Comparison of ENCODE assay signal across 8 cellular contexts in genomic region chr6:27871919-27872633, GRCh38. TPM values are rescaled to one million over a fixed set of nuclear protein-coding genes. Genes with fewer than 3 reads are reported as not detected.
DNase-seq lines count a peak whose midpoint lies in the region; ATAC-seq and TF ChIP-seq lines count a peak whose summit lies in the region.

No MANE protein-coding gene starts in this region.

- peak overlapping the region; percentile 34 for H3K27ac ChIP-seq in skeletal muscle tissue (ENCODE audit: low read depth, low read length)

- ATAC-seq in T-helper 17 cell: peak; percentile 81

- H3K27me3 ChIP-seq in skeletal muscle tissue (ENCODE audit: control insufficient read depth in 3 of 3, insufficient read depth in 3 of 3, low read length in 3 of 3): peaks cover 40 to 69% (median 68%) of the 10 kb centered on the region in 3 donors

- H3K4me1 ChIP-seq in skeletal muscle tissue (ENCODE audit: control insufficient read depth in 3 of 3, insufficient read depth in 3 of 3, low read length in 3 of 3): peaks cover 20 to 23% (median 23%) of the 10 kb centered on the region in 3 donors

- in situ Hi-C loops in astrocyte of the spinal cord (cut with HindIII; ENCODE audit: low sequenced_read_pairs): no loop called here

- no peaks in the 10 kb centered on the region for H3K36me3 ChIP-seq in skeletal muscle tissue (ENCODE audit: control insufficient read depth in 3 of 3, insufficient read depth in 3 of 3, low read length in 3 of 3)

- H3K4me3 Mint-ChIP-seq in HFFc6: peak overlapping the region; percentile 94
- peak overlapping the region; percentile 89 for H3K4me3 Mint-ChIP-seq in T-helper 17 cell

- TF ChIP-seq CTCF in GM10266 (IDR thresholded peaks at IDR 0.05; ENCODE audit: control insufficient read depth, insufficient read depth, low read depth, missing control alignments) (peak; percentile 44), HFFc6 (IDR thresholded peaks at IDR 0.05) (peak; percentile 59), NB4 (IDR thresholded peaks at IDR 0.05; ENCODE audit: low read depth, low read length) (no peak), astrocyte of the spinal cord (IDR thresholded peaks at IDR 0.05; ENCODE audit: low read depth, low read length) (peak; percentile 34)

- peak overlapping the region; percentile 7 to 72 (median 62) for H3K9ac ChIP-seq in skeletal muscle tissue (ENCODE audit: low read depth in 1 of 3, low read length in 3 of 3)

- peaks cover 5% of the 10 kb centered on the region for H3K9me3 Mint-ChIP-seq in HFFc6

- peaks cover 16% of the 10 kb centered on the region for H3K27me3 Mint-ChIP-seq in HFFc6 (ENCODE audit: insufficient read depth)
- no peaks in the 10 kb centered on the region for H3K27me3 Mint-ChIP-seq in T-helper 17 cell

- no peaks in the 10 kb centered on the region for H3K9me3 ChIP-seq in T-helper 17 cell (ENCODE audit: control insufficient read depth, low read length, poor library complexity, severe bottlenecking)
- no peaks in the 10 kb centered on the region for H3K9me3 ChIP-seq in skeletal muscle tissue (ENCODE audit: control insufficient read depth in 3 of 3, low read length in 3 of 3)

- TF ChIP-seq POLR2A in NB4 (IDR thresholded peaks at IDR 0.05; ENCODE audit: extremely low read depth, insufficient read length): peak; percentile 100

- no peaks in the 10 kb centered on the region for H3K36me3 Mint-ChIP-seq in HFFc6 (ENCODE audit: low read depth)
- H3K36me3 Mint-ChIP-seq in T-helper 17 cell (ENCODE audit: low read depth): no peaks in the 10 kb centered on the region

- peak; percentile 87 for DNase-seq in GM10266 (ENCODE audit: extremely low spot score)
- peak; percentile 97 for DNase-seq in HFFc6
- DNase-seq in NB4 (ENCODE audit: low read depth): peak; percentile 99
- DNase-seq in T-helper 17 cell: peak; percentile 51 to 76 (median 67)
- DNase-seq in astrocyte of the spinal cord (ENCODE audit: low read depth, low spot score): peak; percentile 98
- DNase-seq in hippocampal formation (lab: John Stamatoyannopoulos, UW): peak; percentile 26 to 32
- DNase-seq in GM19240 (ENCODE audit: insufficient read length, low spot score): no peak

- H3K27ac Mint-ChIP-seq in HFFc6: peak overlapping the region; percentile 94
- peak overlapping the region; percentile 99 for H3K27ac Mint-ChIP-seq in T-helper 17 cell

- peak overlapping the region; percentile 81 for H3K4me3 ChIP-seq in NB4 (ENCODE audit: low read depth, low read length)
- peak overlapping the region; percentile 60 for H3K4me3 ChIP-seq in astrocyte of the spinal cord (ENCODE audit: low read depth, low read length)
- H3K4me3 ChIP-seq in skeletal muscle tissue (ENCODE audit: low read length in 3 of 3): peak overlapping the region; percentile 70 to 79 (median 72)

- H3K4me1 Mint-ChIP-seq in HFFc6 (ENCODE audit: low read depth) (peaks cover 52% of the 10 kb centered on the region), T-helper 17 cell (peaks cover 21% of the 10 kb centered on the region)

RNA-seq across cellular contexts. Expression of gene OR2B2, which starts 40.1 kb away (rescaled TPM):
- total RNA-seq in HFFc6 (2021; fragmentation: NEBNext Ultra II Directional; extraction: Animal tissue kit (Norgen Biotek cat#: 25700)): not detected
- total RNA-seq in T-helper 17 cell: not detected
- total RNA-seq in skeletal muscle tissue: not detected
